In genomic region chr19:21513651-21514050, GRCh38 we compare ENCODE assay signal across 23 cellular contexts. TPM values are rescaled to one million over a fixed set of nuclear protein-coding genes. Genes with fewer than 3 reads are reported as not detected.
DNase-seq lines count a peak whose midpoint lies in the region; ATAC-seq, FAIRE-seq and TF ChIP-seq lines count a peak whose summit lies in the region.
"Had no signal": no experiment of that assay in that cellular context is flagged by ENCODE, and none has a peak within 500 bp of the region (broad histone marks: within the 10 kb centered on the region; RNA-seq: fewer than 3 reads in every experiment).

No MANE protein-coding gene starts in this region.

- no peak overlapping the region for H4K5ac ChIP-seq in mesendoderm (ENCODE audit: low read length)

- H2BK15ac ChIP-seq in mesendoderm (replicated peaks; ENCODE audit: low read depth): no peak overlapping the region

- H3K23ac ChIP-seq in mesendoderm (ENCODE audit: low read length): no peak overlapping the region

- DNase-seq in CD4-positive, alpha-beta memory T cell: no peak
- no peak for DNase-seq in CD8-positive, alpha-beta memory T cell
- DNase-seq in bronchial epithelial cell (ENCODE audit: low read depth) (no peak), tibial nerve (ENCODE audit: low spot score in 2 of 2) (no peak), mesendoderm (no peak)
- no peak for DNase-seq in naive thymus-derived CD8-positive, alpha-beta T cell
- no peak for DNase-seq in activated naive CD4-positive, alpha-beta T cell treated with anti-CD3 and anti-CD28 coated beads, Interleukin-2, amount 10 ng/mL, durations not matched to agents 7 days and 5 days
- DNase-seq in central memory CD4-positive, alpha-beta T cell: no peak
- DNase-seq: Calu3; CD4-positive, CD25-positive, alpha-beta regulatory T cell; DMS153; HCEC 1CT; KG1; MV-4-11; NCI-H1694; NCI-H2081 treated with DMSO at 0.1 percent for 48 hours; NCI-H2171 treated with DMSO at 0.1 percent for 48 hours; NCI-H524 treated with DMSO at 0.1 percent for 48 hours; NCI-H82 had no signal

- TF ChIP-seq CTCF in bronchial epithelial cell (IDR thresholded peaks at IDR 0.05; ENCODE audit: insufficient read depth, low read length, severe bottlenecking) (no peak), tibial nerve (IDR thresholded peaks at IDR 0.05) (no peak)

- no peak overlapping the region for H3K56ac ChIP-seq in mesendoderm (ENCODE audit: low read length)

- ATAC-seq in naive thymus-derived CD8-positive, alpha-beta T cell: no peak
- ATAC-seq: GM23338, Panc1 had no signal

- H3K36me3 Mint-ChIP-seq in CD4-positive, alpha-beta memory T cell: peaks cover 36 to 45% of the 10 kb centered on the region in 2 donors
- peaks cover 10 to 61% (median 43%) of the 10 kb centered on the region in 3 donors for H3K36me3 Mint-ChIP-seq in CD8-positive, alpha-beta memory T cell
- peaks cover 36 to 37% (median 36%) of the 10 kb centered on the region in 3 donors for H3K36me3 Mint-ChIP-seq in naive thymus-derived CD8-positive, alpha-beta T cell
- peaks cover 51% of the 10 kb centered on the region for H3K36me3 Mint-ChIP-seq in activated naive CD4-positive, alpha-beta T cell treated with anti-CD3 and anti-CD28 coated beads, Interleukin-2, amount 10 ng/mL, durations not matched to agents 7 days and 5 days

- no peak overlapping the region for H3K4me3 ChIP-seq in CD4-positive, alpha-beta memory T cell (ENCODE audit: low read length in 2 of 2)
- H3K4me3 ChIP-seq in CD8-positive, alpha-beta memory T cell (ENCODE audit: low read length): no peak overlapping the region
- H3K4me3 ChIP-seq in bronchial epithelial cell (ENCODE audit: low read depth, low read length): no peak overlapping the region
- H3K4me3 ChIP-seq in tibial nerve: no peak overlapping the region
- no peak overlapping the region for H3K4me3 ChIP-seq in mesendoderm (ENCODE audit: low read length)
- H3K4me3 ChIP-seq: GM23338 had no signal

- no peaks in the 10 kb centered on the region for H3K4me1 ChIP-seq in CD4-positive, alpha-beta memory T cell (ENCODE audit: insufficient read depth, low read length)
- no peaks in the 10 kb centered on the region for H3K4me1 ChIP-seq in CD8-positive, alpha-beta memory T cell (ENCODE audit: insufficient read depth, low read length)
- H3K4me1 ChIP-seq in tibial nerve (no peaks in the 10 kb centered on the region), mesendoderm (ENCODE audit: control insufficient read depth, low read depth, low read length) (no peaks in the 10 kb centered on the region)

- H3K9me3 ChIP-seq in CD4-positive, alpha-beta memory T cell (ENCODE audit: control insufficient read depth in 1 of 2, low read length in 2 of 2): peaks cover 0 to under 1% of the 10 kb centered on the region in 2 donors
- H3K9me3 ChIP-seq in CD8-positive, alpha-beta memory T cell (ENCODE audit: low read length): peaks cover under 1% of the 10 kb centered on the region
- H3K9me3 ChIP-seq in tibial nerve: peaks cover 0 to 52% (median 5%) of the 10 kb centered on the region in 4 donors

- no peaks in the 10 kb centered on the region for H3K79me2 ChIP-seq in mesendoderm (ENCODE audit: control insufficient read depth, insufficient read depth, low read length)

- no peak overlapping the region for H2AK5ac ChIP-seq in mesendoderm (ENCODE audit: low read length)

- H3K18ac ChIP-seq in mesendoderm (ENCODE audit: low read length): no peak overlapping the region

- H3K27me3 ChIP-seq in CD4-positive, alpha-beta memory T cell (ENCODE audit: insufficient read depth, low read length): no peaks in the 10 kb centered on the region
- H3K27me3 ChIP-seq in CD8-positive, alpha-beta memory T cell (ENCODE audit: insufficient read depth, low read length, poor library complexity, severe bottlenecking): no peaks in the 10 kb centered on the region
- H3K27me3 ChIP-seq in bronchial epithelial cell (ENCODE audit: control insufficient read depth, insufficient read depth, low read length) (no peaks in the 10 kb centered on the region), tibial nerve (no peaks in the 10 kb centered on the region), mesendoderm (ENCODE audit: insufficient read depth, low read length, poor library complexity) (no peaks in the 10 kb centered on the region)

- H4K8ac ChIP-seq in mesendoderm (ENCODE audit: low read depth, low read length): no peak overlapping the region

- H3K27me3 Mint-ChIP-seq in CD4-positive, alpha-beta memory T cell: no peaks in the 10 kb centered on the region
- no peaks in the 10 kb centered on the region for H3K27me3 Mint-ChIP-seq in CD8-positive, alpha-beta memory T cell
- H3K27me3 Mint-ChIP-seq in naive thymus-derived CD8-positive, alpha-beta T cell: no peaks in the 10 kb centered on the region
- H3K27me3 Mint-ChIP-seq in activated naive CD4-positive, alpha-beta T cell treated with anti-CD3 and anti-CD28 coated beads, Interleukin-2, amount 10 ng/mL, durations not matched to agents 7 days and 5 days: no peaks in the 10 kb centered on the region
- H3K27me3 Mint-ChIP-seq: CD4-positive, CD25-positive, alpha-beta regulatory T cell had no signal

- TF ChIP-seq POLR2A in tibial nerve (IDR thresholded peaks at IDR 0.05): no peak

- CTCF ChIA-PET in CD4-positive, alpha-beta memory T cell (lab: Charles Lee; ENCODE audit: partially characterized antibody): interaction anchor here (1.6 kb wide), 1 partner anchor 31 kb away, joined by 3 read pairs; no protein-coding TSS in a partner anchor
- CTCF ChIA-PET in CD8-positive, alpha-beta memory T cell (lab: Charles Lee): interaction anchor here (2.2 kb wide), 1 partner anchor 8 kb away, joined by 5 read pairs; no protein-coding TSS in a partner anchor
- CTCF ChIA-PET in activated naive CD4-positive, alpha-beta T cell treated with anti-CD3 and anti-CD28 coated beads, Interleukin-2, amount 10 ng/mL, durations not matched to agents 7 days and 5 days (lab: Charles Lee): interaction anchor here (0.6 kb wide), 1 partner anchor 1359 kb away, joined by 3 read pairs; no protein-coding TSS in a partner anchor

- peak overlapping the region in 6 of 7 donors; percentile 51 to 86 (median 70) for H3K27ac Mint-ChIP-seq in CD4-positive, alpha-beta memory T cell
- H3K27ac Mint-ChIP-seq in CD8-positive, alpha-beta memory T cell: peak overlapping the region in 6 of 8 donors; percentile 58 to 87 (median 76)
- peak overlapping the region in 9 of 10 donors; percentile 26 to 83 (median 66) for H3K27ac Mint-ChIP-seq in naive thymus-derived CD8-positive, alpha-beta T cell
- no peak overlapping the region for H3K27ac Mint-ChIP-seq in activated naive CD4-positive, alpha-beta T cell treated with anti-CD3 and anti-CD28 coated beads, Interleukin-2, amount 10 ng/mL, durations not matched to agents 7 days and 5 days
- H3K27ac Mint-ChIP-seq: GM23338 had no signal

- intact Hi-C loops in CD4-positive, alpha-beta memory T cell (cut with micrococcal nuclease): no loop called here

- 48 to 62% methylated on average over 2 of the region's 2 CpGs for WGBS in tibial nerve, 2 donors
- WGBS in mesendoderm (ENCODE audit: extremely low coverage, insufficient coverage, low lambda C conversion rate): no CpG with 5 or more reads among the region's 2 CpGs

- H3K79me1 ChIP-seq in mesendoderm (ENCODE audit: low read length): no peaks in the 10 kb centered on the region

- H3K4ac ChIP-seq in mesendoderm (ENCODE audit: low read depth, low read length): no peak overlapping the region

- H3K4me1 Mint-ChIP-seq in CD4-positive, alpha-beta memory T cell: peaks cover 20 to 37% (median 30%) of the 10 kb centered on the region in 4 donors
- H3K4me1 Mint-ChIP-seq in CD8-positive, alpha-beta memory T cell: peaks cover 38 to 47% (median 44%) of the 10 kb centered on the region in 3 donors
- H3K4me1 Mint-ChIP-seq in naive thymus-derived CD8-positive, alpha-beta T cell: peaks cover 18 to 50% (median 33%) of the 10 kb centered on the region in 4 donors
- H3K4me1 Mint-ChIP-seq in activated naive CD4-positive, alpha-beta T cell treated with anti-CD3 and anti-CD28 coated beads, Interleukin-2, amount 10 ng/mL, durations not matched to agents 7 days and 5 days: no peaks in the 10 kb centered on the region
- H3K4me1 Mint-ChIP-seq: GM23338 had no signal

- POLR2A ChIA-PET in CD4-positive, alpha-beta memory T cell (lab: Charles Lee; ENCODE audit: partially characterized antibody): interaction anchor here (0.6 to 1.0 kb wide), 2 partner anchors 56 to 876 kb away, joined by 3 read pairs; no protein-coding TSS in a partner anchor
- POLR2A ChIA-PET in CD8-positive, alpha-beta memory T cell (lab: Charles Lee): no interaction called here
- POLR2A ChIA-PET in naive thymus-derived CD8-positive, alpha-beta T cell (lab: Charles Lee): interaction anchor here (1.5 kb wide), 1 partner anchor 8 kb away, joined by 6 read pairs; the partner anchor contains the start of gene ZNF429

- TF ChIP-seq EP300 in tibial nerve (IDR thresholded peaks at IDR 0.05): no peak

- no peak overlapping the region for H3K27ac ChIP-seq in CD4-positive, alpha-beta memory T cell (ENCODE audit: low read depth, low read length)
- H3K27ac ChIP-seq in CD8-positive, alpha-beta memory T cell (ENCODE audit: low read depth, low read length): no peak overlapping the region
- H3K27ac ChIP-seq in tibial nerve: no peak overlapping the region
- no peak overlapping the region for H3K27ac ChIP-seq in mesendoderm (ENCODE audit: low read depth, low read length)
- H3K27ac ChIP-seq: HL-60 had no signal

- H3K36me3 ChIP-seq in CD4-positive, alpha-beta memory T cell (ENCODE audit: insufficient read depth, low read length): peaks cover 1% of the 10 kb centered on the region
- peaks cover under 1% of the 10 kb centered on the region for H3K36me3 ChIP-seq in CD8-positive, alpha-beta memory T cell (ENCODE audit: insufficient read depth, low read length)
- no peaks in the 10 kb centered on the region for H3K36me3 ChIP-seq in bronchial epithelial cell (ENCODE audit: control insufficient read depth, insufficient read depth, low read length)
- H3K36me3 ChIP-seq in tibial nerve: peaks cover 0 to 56% (median 0%) of the 10 kb centered on the region in 3 donors
- H3K36me3 ChIP-seq in mesendoderm (ENCODE audit: control insufficient read depth, insufficient read depth, low read length): no peaks in the 10 kb centered on the region

- H3K9ac ChIP-seq in mesendoderm (ENCODE audit: low read length): no peak overlapping the region

- peak; percentile 36 for FAIRE-seq in bronchial epithelial cell (lab: Jason Lieb, UNC)
- FAIRE-seq: GM12891 had no signal

- no peak overlapping the region for H2BK5ac ChIP-seq in mesendoderm (ENCODE audit: low read length)

- no peak overlapping the region for H3K4me3 Mint-ChIP-seq in CD4-positive, alpha-beta memory T cell
- no peak overlapping the region for H3K4me3 Mint-ChIP-seq in CD8-positive, alpha-beta memory T cell
- no peak overlapping the region for H3K4me3 Mint-ChIP-seq in naive thymus-derived CD8-positive, alpha-beta T cell
- no peak overlapping the region for H3K4me3 Mint-ChIP-seq in activated naive CD4-positive, alpha-beta T cell treated with anti-CD3 and anti-CD28 coated beads, Interleukin-2, amount 10 ng/mL, durations not matched to agents 7 days and 5 days
- H3K4me3 Mint-ChIP-seq: GM23338 had no signal

- H2BK120ac ChIP-seq in mesendoderm (ENCODE audit: low read depth, low read length): no peak overlapping the region

- no peak overlapping the region for H3K4me2 ChIP-seq in mesendoderm (ENCODE audit: low read length)
- H3K4me2 ChIP-seq: GM23338 had no signal

- peaks cover under 1 to 52% (median 27%) of the 10 kb centered on the region in 8 donors for H3K9me3 Mint-ChIP-seq in CD4-positive, alpha-beta memory T cell
- H3K9me3 Mint-ChIP-seq in CD8-positive, alpha-beta memory T cell: peaks cover 19 to 47% (median 24%) of the 10 kb centered on the region in 5 donors
- peaks cover 4 to 64% (median 35%) of the 10 kb centered on the region in 9 donors for H3K9me3 Mint-ChIP-seq in naive thymus-derived CD8-positive, alpha-beta T cell
- H3K9me3 Mint-ChIP-seq in activated naive CD4-positive, alpha-beta T cell treated with anti-CD3 and anti-CD28 coated beads, Interleukin-2, amount 10 ng/mL, durations not matched to agents 7 days and 5 days: peaks cover 48% of the 10 kb centered on the region

RNA-seq across cellular contexts. Expression of gene ZNF429, which starts 8.2 kb away (rescaled TPM):
- 10 to 100 TPM; 27.9 to 31.9 TPM for total RNA-seq in CD4-positive, alpha-beta memory T cell
- 10 to 100 TPM; 24.7 to 32.9 TPM for polyA plus RNA-seq in CD4-positive, alpha-beta memory T cell
- total RNA-seq in CD8-positive, alpha-beta memory T cell: 1 to 10 TPM; 8.5 to 9.0 TPM
- polyA plus RNA-seq in CD8-positive, alpha-beta memory T cell: 34.3 TPM
- total RNA-seq in bronchial epithelial cell: 2.6 and 7.0 TPM in 2 replicates
- 10 to 100 TPM; 30.7 to 30.9 TPM for total RNA-seq in naive thymus-derived CD8-positive, alpha-beta T cell
- polyA plus RNA-seq in naive thymus-derived CD8-positive, alpha-beta T cell: 10 to 100 TPM; 23.0 to 37.8 (median 34.9) TPM
- 10 to 100 TPM in 3 of 4 donors, 1 to 10 TPM in 1; 9.8 to 20.5 (median 17.2) TPM for total RNA-seq in tibial nerve
- 11.1 TPM for polyA plus RNA-seq in mesendoderm (2013, experiment 1 of 2)
- polyA plus RNA-seq in mesendoderm (2013, experiment 2 of 2): 11.1 TPM
